ENCODE assay signal across 2 cellular contexts in genomic region chr6:3133515-3133914, GRCh38.
TF ChIP-seq lines count a peak whose summit lies in the region.

No MANE protein-coding gene starts in this region.

TF ChIP-seq in GM23338, 12 proteins besides CTCF, POLR2A, EP300 and RAD21 (continued from another document):
- TF ChIP-seq, protein P1, sequence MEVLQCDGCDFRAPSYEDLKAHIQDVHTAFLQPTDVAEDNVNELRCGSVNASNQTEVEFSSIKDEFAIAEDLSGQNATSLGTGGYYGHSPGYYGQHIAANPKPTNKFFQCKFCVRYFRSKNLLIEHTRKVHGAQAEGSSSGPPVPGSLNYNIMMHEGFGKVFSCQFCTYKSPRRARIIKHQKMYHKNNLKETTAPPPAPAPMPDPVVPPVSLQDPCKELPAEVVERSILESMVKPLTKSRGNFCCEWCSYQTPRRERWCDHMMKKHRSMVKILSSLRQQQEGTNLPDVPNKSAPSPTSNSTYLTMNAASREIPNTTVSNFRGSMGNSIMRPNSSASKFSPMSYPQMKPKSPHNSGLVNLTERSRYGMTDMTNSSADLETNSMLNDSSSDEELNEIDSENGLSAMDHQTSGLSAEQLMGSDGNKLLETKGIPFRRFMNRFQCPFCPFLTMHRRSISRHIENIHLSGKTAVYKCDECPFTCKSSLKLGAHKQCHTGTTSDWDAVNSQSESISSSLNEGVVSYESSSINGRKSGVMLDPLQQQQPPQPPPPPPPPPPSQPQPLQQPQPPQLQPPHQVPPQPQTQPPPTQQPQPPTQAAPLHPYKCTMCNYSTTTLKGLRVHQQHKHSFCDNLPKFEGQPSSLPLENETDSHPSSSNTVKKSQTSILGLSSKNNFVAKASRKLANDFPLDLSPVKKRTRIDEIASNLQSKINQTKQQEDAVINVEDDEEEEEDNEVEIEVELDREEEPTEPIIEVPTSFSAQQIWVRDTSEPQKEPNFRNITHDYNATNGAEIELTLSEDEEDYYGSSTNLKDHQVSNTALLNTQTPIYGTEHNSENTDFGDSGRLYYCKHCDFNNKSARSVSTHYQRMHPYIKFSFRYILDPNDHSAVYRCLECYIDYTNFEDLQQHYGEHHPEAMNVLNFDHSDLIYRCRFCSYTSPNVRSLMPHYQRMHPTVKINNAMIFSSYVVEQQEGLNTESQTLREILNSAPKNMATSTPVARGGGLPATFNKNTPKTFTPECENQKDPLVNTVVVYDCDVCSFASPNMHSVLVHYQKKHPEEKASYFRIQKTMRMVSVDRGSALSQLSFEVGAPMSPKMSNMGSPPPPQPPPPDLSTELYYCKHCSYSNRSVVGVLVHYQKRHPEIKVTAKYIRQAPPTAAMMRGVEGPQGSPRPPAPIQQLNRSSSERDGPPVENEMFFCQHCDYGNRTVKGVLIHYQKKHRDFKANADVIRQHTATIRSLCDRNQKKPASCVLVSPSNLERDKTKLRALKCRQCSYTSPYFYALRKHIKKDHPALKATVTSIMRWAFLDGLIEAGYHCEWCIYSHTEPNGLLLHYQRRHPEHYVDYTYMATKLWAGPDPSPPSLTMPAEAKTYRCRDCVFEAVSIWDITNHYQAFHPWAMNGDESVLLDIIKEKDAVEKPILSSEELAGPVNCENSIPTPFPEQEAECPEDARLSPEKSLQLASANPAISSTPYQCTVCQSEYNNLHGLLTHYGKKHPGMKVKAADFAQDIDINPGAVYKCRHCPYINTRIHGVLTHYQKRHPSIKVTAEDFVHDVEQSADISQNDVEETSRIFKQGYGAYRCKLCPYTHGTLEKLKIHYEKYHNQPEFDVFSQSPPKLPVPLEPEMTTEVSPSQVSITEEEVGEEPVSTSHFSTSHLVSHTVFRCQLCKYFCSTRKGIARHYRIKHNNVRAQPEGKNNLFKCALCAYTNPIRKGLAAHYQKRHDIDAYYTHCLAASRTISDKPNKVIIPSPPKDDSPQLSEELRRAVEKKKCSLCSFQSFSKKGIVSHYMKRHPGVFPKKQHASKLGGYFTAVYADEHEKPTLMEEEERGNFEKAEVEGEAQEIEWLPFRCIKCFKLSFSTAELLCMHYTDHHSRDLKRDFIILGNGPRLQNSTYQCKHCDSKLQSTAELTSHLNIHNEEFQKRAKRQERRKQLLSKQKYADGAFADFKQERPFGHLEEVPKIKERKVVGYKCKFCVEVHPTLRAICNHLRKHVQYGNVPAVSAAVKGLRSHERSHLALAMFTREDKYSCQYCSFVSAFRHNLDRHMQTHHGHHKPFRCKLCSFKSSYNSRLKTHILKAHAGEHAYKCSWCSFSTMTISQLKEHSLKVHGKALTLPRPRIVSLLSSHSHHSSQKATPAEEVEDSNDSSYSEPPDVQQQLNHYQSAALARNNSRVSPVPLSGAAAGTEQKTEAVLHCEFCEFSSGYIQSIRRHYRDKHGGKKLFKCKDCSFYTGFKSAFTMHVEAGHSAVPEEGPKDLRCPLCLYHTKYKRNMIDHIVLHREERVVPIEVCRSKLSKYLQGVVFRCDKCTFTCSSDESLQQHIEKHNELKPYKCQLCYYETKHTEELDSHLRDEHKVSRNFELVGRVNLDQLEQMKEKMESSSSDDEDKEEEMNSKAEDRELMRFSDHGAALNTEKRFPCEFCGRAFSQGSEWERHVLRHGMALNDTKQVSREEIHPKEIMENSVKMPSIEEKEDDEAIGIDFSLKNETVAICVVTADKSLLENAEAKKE (CRISPR knock-in tag; IDR thresholded peaks at IDR 0.05), result no peak
- TF ChIP-seq ZNF331 (CRISPR knock-in tag; IDR thresholded peaks at IDR 0.05; ENCODE audit: low read depth), result no peak

TF ChIP-seq in WTC11, 78 proteins besides CTCF, POLR2A, EP300 and RAD21 (continued from another document):
- TF ChIP-seq ZSCAN18 (CRISPR knock-in tag; IDR thresholded peaks at IDR 0.05), result no peak
- no peak for TF ChIP-seq ZNF423 (CRISPR knock-in tag; IDR thresholded peaks at IDR 0.05)
- no peak for TF ChIP-seq NFYB (CRISPR knock-in tag; conservative IDR thresholded peaks at IDR 0.05; ENCODE audit: low read depth)
- no peak for TF ChIP-seq SP1 (CRISPR knock-in tag; conservative IDR thresholded peaks at IDR 0.05)
- TF ChIP-seq ZNF396 (CRISPR knock-in tag; IDR thresholded peaks at IDR 0.05; ENCODE audit: borderline replicate concordance), result no peak
- TF ChIP-seq AR (CRISPR knock-in tag; IDR thresholded peaks at IDR 0.05), result no peak
